In genomic region chr12:111409403-111410228, GRCh38 we compare ENCODE assay signal across 8 cellular contexts. TPM values are rescaled to one million over a fixed set of nuclear protein-coding genes. Genes with fewer than 3 reads are reported as not detected.
DNase-seq lines count a peak whose midpoint lies in the region; ATAC-seq, FAIRE-seq and TF ChIP-seq lines count a peak whose summit lies in the region.

No MANE protein-coding gene starts in this region.

- no peak for ATAC-seq in HepG2
- ATAC-seq in HG02970 (IDR thresholded peaks at IDR 0.05; ENCODE audit: low FRiP score, unreplicated experiment), result no peak

- FAIRE-seq in HepG2 (lab: Jason Lieb, UNC), result no peak

- H3K4me3 ChIP-seq in DOHH2 (ENCODE audit: low read length), result peak overlapping the region; percentile 33
- H3K4me3 ChIP-seq in NT2/D1 (ENCODE audit: insufficient read length, low read depth), result no peak overlapping the region
- no peak overlapping the region for H3K4me3 ChIP-seq in HepG2 (replicated peaks in 1 of 3; ENCODE audit: insufficient read depth in 1 of 3, low read depth in 2 of 3, low read length in 3 of 3)
- H3K4me3 ChIP-seq in tibial nerve, result peak overlapping the region in 3 of 4 donors; percentile 11 to 98 (median 18)

- TF ChIP-seq CTCF in DOHH2 (IDR thresholded peaks at IDR 0.05; ENCODE audit: low read depth, low read length, poor library complexity, severe bottlenecking) (no peak), HepG2 (CRISPR knock-in tag; IDR thresholded peaks at IDR 0.05) (no peak), tibial nerve (IDR thresholded peaks at IDR 0.05) (no peak)

- no peaks in the 10 kb centered on the region for H3K9me2 ChIP-seq in DOHH2 (replicated peaks; ENCODE audit: control insufficient read depth, low read length)

- peak overlapping the region; percentile 97 for H3K4me2 ChIP-seq in DOHH2 (ENCODE audit: low read length)
- no peak overlapping the region for H3K4me2 ChIP-seq in HepG2 (ENCODE audit: low read depth, low read length)

- DNase-seq in NT2/D1 (ENCODE audit: low read depth, low spot score), result no peak
- DNase-seq in astrocyte of the hippocampus (ENCODE audit: low read depth, low spot score), result peak; percentile 75
- DNase-seq in HepG2 (ENCODE audit: low spot score), result no peak
- DNase-seq in tibial nerve (ENCODE audit: low spot score in 2 of 2), result no peak
- DNase-seq in midbrain (lab: John Stamatoyannopoulos, UW), result no peak
- DNase-seq in pons (ENCODE audit: low spot score), result no peak

- TF ChIP-seq POLR2A in HepG2 (IDR thresholded peaks at IDR 0.05; ENCODE audit: insufficient read depth in 1 of 2, low read depth in 2 of 2, low read length in 2 of 2), result no peak
- no peak for TF ChIP-seq POLR2A in tibial nerve (IDR thresholded peaks at IDR 0.05)

- peaks cover 40% of the 10 kb centered on the region for H4K20me1 ChIP-seq in DOHH2 (ENCODE audit: control insufficient read depth, insufficient read depth, low read depth, low read length)
- peaks cover 37% of the 10 kb centered on the region for H4K20me1 ChIP-seq in HepG2 (ENCODE audit: insufficient read depth, low read length)

- H3K9me3 ChIP-seq in DOHH2 (ENCODE audit: control insufficient read depth, insufficient read depth, low read length), result no peaks in the 10 kb centered on the region
- H3K9me3 ChIP-seq in NT2/D1 (ENCODE audit: insufficient read depth, low read length), result no peaks in the 10 kb centered on the region
- H3K9me3 ChIP-seq in HepG2 (ENCODE audit: low read length), result no peaks in the 10 kb centered on the region
- H3K9me3 ChIP-seq in tibial nerve, result no peaks in the 10 kb centered on the region

- in situ Hi-C loops in HepG2 (cut with HindIII; ENCODE audit: extremely low pct_ligation_motif_present, low pct_unique_long_range_greater_than_20kb), result no loop called here

- no peak for TF ChIP-seq RAD21 in HepG2 (CRISPR knock-in tag; IDR thresholded peaks at IDR 0.05)

- H3F3A ChIP-seq in DOHH2 (ENCODE audit: control insufficient read depth, insufficient read depth), result peaks cover 4% of the 10 kb centered on the region; the same call in 1 of the 2 replicates

- intact Hi-C loops in HepG2 (cut with micrococcal nuclease; ENCODE audit: unreplicated experiment), result no loop called here

- H3K27me3 ChIP-seq in DOHH2 (ENCODE audit: control insufficient read depth, low read length) (no peaks in the 10 kb centered on the region), NT2/D1 (ENCODE audit: insufficient read depth, insufficient read length) (no peaks in the 10 kb centered on the region), HepG2 (ENCODE audit: control insufficient read depth in 1 of 2, insufficient read depth in 2 of 2, low read length in 2 of 2) (no peaks in the 10 kb centered on the region; a peak in 1 of 5 replicates), tibial nerve (no peaks in the 10 kb centered on the region)

- H3K4me1 ChIP-seq in DOHH2 (ENCODE audit: control insufficient read depth, low read length) (peaks cover 65% of the 10 kb centered on the region), NT2/D1 (ENCODE audit: insufficient read depth, insufficient read length) (peaks cover 47% of the 10 kb centered on the region), HepG2 (ENCODE audit: insufficient read depth, low read length) (peaks cover 26% of the 10 kb centered on the region), tibial nerve (peaks cover 0 to 89% (median 77%) of the 10 kb centered on the region in 4 donors)

- no peak overlapping the region for H2AFZ ChIP-seq in HepG2 (ENCODE audit: low read length)

- POLR2A ChIA-PET in HepG2 (lab: Yijun Ruan, JAX), result no interaction called here

- BruUV-seq in HepG2 (replicated peaks; lab: Mats Ljungman, UMichigan), result no TSS peak

- H3K36me3 ChIP-seq in DOHH2 (ENCODE audit: control insufficient read depth, low read length), result peaks cover 11% of the 10 kb centered on the region; the same call in 1 of the 2 replicates
- peaks cover 15% of the 10 kb centered on the region for H3K36me3 ChIP-seq in NT2/D1 (ENCODE audit: insufficient read depth, insufficient read length, low read length)
- peaks cover 0 to 9% of the 10 kb centered on the region in 2 experiments; a peak in 2 of 5 replicates for H3K36me3 ChIP-seq in HepG2 (replicated peaks in 1 of 2; ENCODE audit: control insufficient read depth in 1 of 2, insufficient read depth in 2 of 2, low read length in 2 of 2)
- H3K36me3 ChIP-seq in tibial nerve, result no peaks in the 10 kb centered on the region

- TF ChIP-seq EP300 in HepG2 (IDR thresholded peaks at IDR 0.05; ENCODE audit: low read depth in 2 of 2, low read length in 2 of 2) (no peak), HepG2 (CRISPR knock-in tag; IDR thresholded peaks at IDR 0.05; ENCODE audit: borderline replicate concordance) (no peak), tibial nerve (IDR thresholded peaks at IDR 0.05) (no peak)

- WGBS in HepG2 (ENCODE audit: low lambda C conversion rate), result 94% methylated on average over 15 of the region's 25 CpGs
- whole genome bisulfite sequencing in tibial nerve, 2 donors, result 22 to 39% methylated on average over 15 to 24 of the region's 25 CpGs

- peak overlapping the region; percentile 43 for H3K9ac ChIP-seq in NT2/D1 (ENCODE audit: insufficient read length, low read depth)
- no peak overlapping the region for H3K9ac ChIP-seq in HepG2 (ENCODE audit: insufficient read depth, low read depth, low read length)

- CTCF ChIA-PET in HepG2 (lab: Yijun Ruan, JAX; ENCODE audit: low intra/inter-chr PET ratio, low total read pairs), result no interaction called here

- peaks cover 86% of the 10 kb centered on the region for H3K79me2 ChIP-seq in DOHH2 (ENCODE audit: control insufficient read depth, low read length)
- peaks cover 37% of the 10 kb centered on the region for H3K79me2 ChIP-seq in HepG2 (ENCODE audit: insufficient read depth, low read length)

- H3K27ac ChIP-seq in DOHH2 (ENCODE audit: low read depth, low read length), result no peak overlapping the region
- no peak overlapping the region for H3K27ac ChIP-seq in HepG2 (ENCODE audit: extremely low read length, insufficient read depth, low read length)
- peak overlapping the region; percentile 59 to 95 (median 85) for H3K27ac ChIP-seq in tibial nerve

TF ChIP-seq in HepG2, 621 proteins besides CTCF, POLR2A, EP300 and RAD21 (continues in another document):
- TF ChIP-seq MAFK (conservative IDR thresholded peaks at IDR 0.05 in 1 of 2, IDR thresholded peaks at IDR 0.05 in 1 of 2; ENCODE audit: low read length in 2 of 2), result peak in 1 of 2 experiments; percentile 18; a peak in 1 of 4 replicates

RNA-seq across cellular contexts. Expression of gene SH2B3, which starts 3.9 kb away (rescaled TPM):
- total RNA-seq in HepG2 (2016; rRNA removed; fragmentation: Illumina TruSeq; extraction: Trizol), result 6.8 and 6.9 TPM in 2 replicates
- total RNA-seq in HepG2 (2016; cell fraction: cytosol; rRNA removed; fragmentation: Illumina TruSeq; extraction: Trizol; ENCODE audit: low read depth), result 3.0 and 4.5 TPM in 2 replicates
- total RNA-seq in HepG2 (2016; cell fraction: insoluble cytoplasmic fraction; rRNA removed; fragmentation: Illumina TruSeq; extraction: Trizol), result 5.3 and 6.3 TPM in 2 replicates
- 8.1 and 8.8 TPM in 2 replicates for total RNA-seq in HepG2 (2016; cell fraction: membrane; rRNA removed; fragmentation: Illumina TruSeq; extraction: Trizol)
- total RNA-seq in HepG2 (2016; cell fraction: nucleus; rRNA removed; fragmentation: Illumina TruSeq; extraction: Trizol), result 3.3 and 4.2 TPM in 2 replicates
- 6.8 and 7.1 TPM in 2 replicates for polyA plus RNA-seq in HepG2 (2011; rRNA removed)
- polyA plus RNA-seq in HepG2 (2011; cell fraction: cytosol; rRNA removed), result 5.9 and 7.0 TPM in 2 replicates
- 6.3 and 7.7 TPM in 2 replicates for polyA plus RNA-seq in HepG2 (2011; cell fraction: nucleus; rRNA removed)
- 5.1 and 9.2 TPM in 2 replicates for polyA plus RNA-seq in HepG2 (2012)
- polyA plus RNA-seq in HepG2 (2016; cell fraction: cytosol; fragmentation: Illumina TruSeq; extraction: Trizol; ENCODE audit: low read depth), result 0.99 and 1.3 TPM in 2 replicates
- polyA plus RNA-seq in HepG2 (2016; cell fraction: insoluble cytoplasmic fraction; fragmentation: Illumina TruSeq; extraction: Trizol; ENCODE audit: low read depth), result 7.6 and 9.1 TPM in 2 replicates
- 5.2 and 5.7 TPM in 2 replicates for polyA plus RNA-seq in HepG2 (2016; cell fraction: membrane; fragmentation: Illumina TruSeq; extraction: Trizol; ENCODE audit: low read depth)
- 8.8 and 9.8 TPM in 2 replicates for polyA plus RNA-seq in HepG2 (2016; cell fraction: nucleus; fragmentation: Illumina TruSeq; extraction: Trizol; ENCODE audit: insufficient read depth, low read depth)
- polyA minus RNA-seq in HepG2 (2011; rRNA and poly(A)+ RNA removed; ENCODE audit: low replicate concordance), result 2.2 and 11.4 TPM in 2 replicates
- 6.2 and 6.9 TPM in 2 replicates for polyA minus RNA-seq in HepG2 (2011; cell fraction: cytosol; rRNA and poly(A)+ RNA removed)
- 3.3 and 3.9 TPM in 2 replicates for polyA minus RNA-seq in HepG2 (2011; cell fraction: nucleus; rRNA and poly(A)+ RNA removed)
- total RNA-seq in tibial nerve, result 10 to 100 TPM; 21.4 to 79.8 (median 36.3) TPM

RNA-seq across cellular contexts. Expression of gene PHETA1, which starts 40.7 kb away (rescaled TPM):
- 12.7 and 20.8 TPM in 2 replicates for total RNA-seq in HepG2 (2016; rRNA removed; fragmentation: Illumina TruSeq; extraction: Trizol)
- total RNA-seq in HepG2 (2016; cell fraction: cytosol; rRNA removed; fragmentation: Illumina TruSeq; extraction: Trizol; ENCODE audit: low read depth), result 4.6 and 5.4 TPM in 2 replicates
- total RNA-seq in HepG2 (2016; cell fraction: insoluble cytoplasmic fraction; rRNA removed; fragmentation: Illumina TruSeq; extraction: Trizol), result 11.4 and 21.0 TPM in 2 replicates
- total RNA-seq in HepG2 (2016; cell fraction: membrane; rRNA removed; fragmentation: Illumina TruSeq; extraction: Trizol), result 20.1 and 22.4 TPM in 2 replicates
- 11.4 and 16.8 TPM in 2 replicates for total RNA-seq in HepG2 (2016; cell fraction: nucleus; rRNA removed; fragmentation: Illumina TruSeq; extraction: Trizol)
- 11.3 and 15.8 TPM in 2 replicates for polyA plus RNA-seq in HepG2 (2011; rRNA removed)
- polyA plus RNA-seq in HepG2 (2011; cell fraction: cytosol; rRNA removed), result 13.8 and 16.9 TPM in 2 replicates
- polyA plus RNA-seq in HepG2 (2011; cell fraction: nucleus; rRNA removed), result 38.7 and 41.4 TPM in 2 replicates
- 7.6 and 12.3 TPM in 2 replicates for polyA plus RNA-seq in HepG2 (2012)
- 4.7 and 5.7 TPM in 2 replicates for polyA plus RNA-seq in HepG2 (2016; cell fraction: cytosol; fragmentation: Illumina TruSeq; extraction: Trizol; ENCODE audit: low read depth)
- 15.8 and 19.6 TPM in 2 replicates for polyA plus RNA-seq in HepG2 (2016; cell fraction: insoluble cytoplasmic fraction; fragmentation: Illumina TruSeq; extraction: Trizol; ENCODE audit: low read depth)
- 18.1 and 18.8 TPM in 2 replicates for polyA plus RNA-seq in HepG2 (2016; cell fraction: membrane; fragmentation: Illumina TruSeq; extraction: Trizol; ENCODE audit: low read depth)
- polyA plus RNA-seq in HepG2 (2016; cell fraction: nucleus; fragmentation: Illumina TruSeq; extraction: Trizol; ENCODE audit: insufficient read depth, low read depth), result 31.9 and 34.8 TPM in 2 replicates
- polyA minus RNA-seq in HepG2 (2011; rRNA and poly(A)+ RNA removed; ENCODE audit: low replicate concordance), result 1.6 and 19.4 TPM in 2 replicates
- 7.2 and 10.0 TPM in 2 replicates for polyA minus RNA-seq in HepG2 (2011; cell fraction: cytosol; rRNA and poly(A)+ RNA removed)
- polyA minus RNA-seq in HepG2 (2011; cell fraction: nucleus; rRNA and poly(A)+ RNA removed), result 6.4 and 9.7 TPM in 2 replicates
- 10 to 100 TPM; 12.7 to 26.6 (median 18.3) TPM for total RNA-seq in tibial nerve

Comparison
In these comparisons a context has a peak if more than half of its experiments do, and no peak if none do; other contexts are left out.
1. H3K27ac ChIP-seq: peak in tibial nerve (4 of 4); none in DOHH2 (single experiment) and HepG2 (single experiment).
2. H3K4me3 ChIP-seq: peak in DOHH2 (single experiment) and tibial nerve (3 of 4); none in NT2/D1 (single experiment) and HepG2 (0 of 3).